Comparison of ENCODE assay signal across 1 cellular context in genomic region chr1:18560692-18561091, GRCh38.
TF ChIP-seq lines count a peak whose summit lies in the region.

No MANE protein-coding gene starts in this region.

TF ChIP-seq in H1, 55 proteins besides CTCF, POLR2A, EP300 and RAD21 (continued from another document):
- TF ChIP-seq, protein P1, sequence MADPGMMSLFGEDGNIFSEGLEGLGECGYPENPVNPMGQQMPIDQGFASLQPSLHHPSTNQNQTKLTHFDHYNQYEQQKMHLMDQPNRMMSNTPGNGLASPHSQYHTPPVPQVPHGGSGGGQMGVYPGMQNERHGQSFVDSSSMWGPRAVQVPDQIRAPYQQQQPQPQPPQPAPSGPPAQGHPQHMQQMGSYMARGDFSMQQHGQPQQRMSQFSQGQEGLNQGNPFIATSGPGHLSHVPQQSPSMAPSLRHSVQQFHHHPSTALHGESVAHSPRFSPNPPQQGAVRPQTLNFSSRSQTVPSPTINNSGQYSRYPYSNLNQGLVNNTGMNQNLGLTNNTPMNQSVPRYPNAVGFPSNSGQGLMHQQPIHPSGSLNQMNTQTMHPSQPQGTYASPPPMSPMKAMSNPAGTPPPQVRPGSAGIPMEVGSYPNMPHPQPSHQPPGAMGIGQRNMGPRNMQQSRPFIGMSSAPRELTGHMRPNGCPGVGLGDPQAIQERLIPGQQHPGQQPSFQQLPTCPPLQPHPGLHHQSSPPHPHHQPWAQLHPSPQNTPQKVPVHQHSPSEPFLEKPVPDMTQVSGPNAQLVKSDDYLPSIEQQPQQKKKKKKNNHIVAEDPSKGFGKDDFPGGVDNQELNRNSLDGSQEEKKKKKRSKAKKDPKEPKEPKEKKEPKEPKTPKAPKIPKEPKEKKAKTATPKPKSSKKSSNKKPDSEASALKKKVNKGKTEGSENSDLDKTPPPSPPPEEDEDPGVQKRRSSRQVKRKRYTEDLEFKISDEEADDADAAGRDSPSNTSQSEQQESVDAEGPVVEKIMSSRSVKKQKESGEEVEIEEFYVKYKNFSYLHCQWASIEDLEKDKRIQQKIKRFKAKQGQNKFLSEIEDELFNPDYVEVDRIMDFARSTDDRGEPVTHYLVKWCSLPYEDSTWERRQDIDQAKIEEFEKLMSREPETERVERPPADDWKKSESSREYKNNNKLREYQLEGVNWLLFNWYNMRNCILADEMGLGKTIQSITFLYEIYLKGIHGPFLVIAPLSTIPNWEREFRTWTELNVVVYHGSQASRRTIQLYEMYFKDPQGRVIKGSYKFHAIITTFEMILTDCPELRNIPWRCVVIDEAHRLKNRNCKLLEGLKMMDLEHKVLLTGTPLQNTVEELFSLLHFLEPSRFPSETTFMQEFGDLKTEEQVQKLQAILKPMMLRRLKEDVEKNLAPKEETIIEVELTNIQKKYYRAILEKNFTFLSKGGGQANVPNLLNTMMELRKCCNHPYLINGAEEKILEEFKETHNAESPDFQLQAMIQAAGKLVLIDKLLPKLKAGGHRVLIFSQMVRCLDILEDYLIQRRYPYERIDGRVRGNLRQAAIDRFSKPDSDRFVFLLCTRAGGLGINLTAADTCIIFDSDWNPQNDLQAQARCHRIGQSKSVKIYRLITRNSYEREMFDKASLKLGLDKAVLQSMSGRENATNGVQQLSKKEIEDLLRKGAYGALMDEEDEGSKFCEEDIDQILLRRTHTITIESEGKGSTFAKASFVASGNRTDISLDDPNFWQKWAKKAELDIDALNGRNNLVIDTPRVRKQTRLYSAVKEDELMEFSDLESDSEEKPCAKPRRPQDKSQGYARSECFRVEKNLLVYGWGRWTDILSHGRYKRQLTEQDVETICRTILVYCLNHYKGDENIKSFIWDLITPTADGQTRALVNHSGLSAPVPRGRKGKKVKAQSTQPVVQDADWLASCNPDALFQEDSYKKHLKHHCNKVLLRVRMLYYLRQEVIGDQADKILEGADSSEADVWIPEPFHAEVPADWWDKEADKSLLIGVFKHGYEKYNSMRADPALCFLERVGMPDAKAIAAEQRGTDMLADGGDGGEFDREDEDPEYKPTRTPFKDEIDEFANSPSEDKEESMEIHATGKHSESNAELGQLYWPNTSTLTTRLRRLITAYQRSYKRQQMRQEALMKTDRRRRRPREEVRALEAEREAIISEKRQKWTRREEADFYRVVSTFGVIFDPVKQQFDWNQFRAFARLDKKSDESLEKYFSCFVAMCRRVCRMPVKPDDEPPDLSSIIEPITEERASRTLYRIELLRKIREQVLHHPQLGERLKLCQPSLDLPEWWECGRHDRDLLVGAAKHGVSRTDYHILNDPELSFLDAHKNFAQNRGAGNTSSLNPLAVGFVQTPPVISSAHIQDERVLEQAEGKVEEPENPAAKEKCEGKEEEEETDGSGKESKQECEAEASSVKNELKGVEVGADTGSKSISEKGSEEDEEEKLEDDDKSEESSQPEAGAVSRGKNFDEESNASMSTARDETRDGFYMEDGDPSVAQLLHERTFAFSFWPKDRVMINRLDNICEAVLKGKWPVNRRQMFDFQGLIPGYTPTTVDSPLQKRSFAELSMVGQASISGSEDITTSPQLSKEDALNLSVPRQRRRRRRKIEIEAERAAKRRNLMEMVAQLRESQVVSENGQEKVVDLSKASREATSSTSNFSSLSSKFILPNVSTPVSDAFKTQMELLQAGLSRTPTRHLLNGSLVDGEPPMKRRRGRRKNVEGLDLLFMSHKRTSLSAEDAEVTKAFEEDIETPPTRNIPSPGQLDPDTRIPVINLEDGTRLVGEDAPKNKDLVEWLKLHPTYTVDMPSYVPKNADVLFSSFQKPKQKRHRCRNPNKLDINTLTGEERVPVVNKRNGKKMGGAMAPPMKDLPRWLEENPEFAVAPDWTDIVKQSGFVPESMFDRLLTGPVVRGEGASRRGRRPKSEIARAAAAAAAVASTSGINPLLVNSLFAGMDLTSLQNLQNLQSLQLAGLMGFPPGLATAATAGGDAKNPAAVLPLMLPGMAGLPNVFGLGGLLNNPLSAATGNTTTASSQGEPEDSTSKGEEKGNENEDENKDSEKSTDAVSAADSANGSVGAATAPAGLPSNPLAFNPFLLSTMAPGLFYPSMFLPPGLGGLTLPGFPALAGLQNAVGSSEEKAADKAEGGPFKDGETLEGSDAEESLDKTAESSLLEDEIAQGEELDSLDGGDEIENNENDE (IDR thresholded peaks at IDR 0.05; ENCODE audit: insufficient replicate concordance, low read length): no peak
- TF ChIP-seq JUN (IDR thresholded peaks at IDR 0.05; ENCODE audit: low read depth, low read length) (no peak), CEBPB (IDR thresholded peaks at IDR 0.05; ENCODE audit: low read depth, low read length) (no peak), TBP (IDR thresholded peaks at IDR 0.05; ENCODE audit: low read depth, low read length) (no peak), SIN3A (conservative IDR thresholded peaks at IDR 0.05 in 1 of 2, IDR thresholded peaks at IDR 0.05 in 1 of 2; ENCODE audit: low read depth in 1 of 2, low read length in 2 of 2) (no peak), HDAC6 (IDR thresholded peaks at IDR 0.05; ENCODE audit: low read depth, low read length) (no peak), SUZ12 (IDR thresholded peaks at IDR 0.05; ENCODE audit: low read length) (no peak)
- TF ChIP-seq, protein P2, sequence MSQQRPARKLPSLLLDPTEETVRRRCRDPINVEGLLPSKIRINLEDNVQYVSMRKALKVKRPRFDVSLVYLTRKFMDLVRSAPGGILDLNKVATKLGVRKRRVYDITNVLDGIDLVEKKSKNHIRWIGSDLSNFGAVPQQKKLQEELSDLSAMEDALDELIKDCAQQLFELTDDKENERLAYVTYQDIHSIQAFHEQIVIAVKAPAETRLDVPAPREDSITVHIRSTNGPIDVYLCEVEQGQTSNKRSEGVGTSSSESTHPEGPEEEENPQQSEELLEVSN (IDR thresholded peaks at IDR 0.05): no peak
